Comparison of ENCODE assay signal across 9 cellular contexts in genomic region chr12:91355150-91356006, GRCh38.
DNase-seq lines count a peak whose midpoint lies in the region; ATAC-seq and TF ChIP-seq lines count a peak whose summit lies in the region.
"Had no signal": no experiment of that assay in that cellular context is flagged by ENCODE, and none has a peak within 500 bp of the region (broad histone marks: within the 10 kb centered on the region; RNA-seq: fewer than 3 reads in every experiment).

No MANE protein-coding gene starts in this region.

- H2BK12ac ChIP-seq in neuronal stem cell (ENCODE audit: low read length): no peak overlapping the region

- no peak overlapping the region for H4K8ac ChIP-seq in neuronal stem cell (ENCODE audit: low read depth, low read length)

- H3K27me3 ChIP-seq in neuronal stem cell (ENCODE audit: control insufficient read depth in 3 of 3, insufficient read depth in 3 of 3, low read depth in 1 of 3, low read length in 3 of 3): no peaks in the 10 kb centered on the region
- no peaks in the 10 kb centered on the region for H3K27me3 ChIP-seq in uterus

- no CpG with 5 or more reads among the region's 8 CpGs for WGBS in neuronal stem cell (ENCODE audit: extremely low coverage in 2 of 2, insufficient read length in 2 of 2, insufficient replicate concordance in 1 of 2), 2 donors

- no peak overlapping the region for H3K27ac Mint-ChIP-seq in activated T-cell treated with anti-CD3 and anti-CD28 coated beads, Interleukin-2, amount 50 U/mL, for 72 hours
- H3K27ac Mint-ChIP-seq: dendritic cell treated with granulocyte-macrophage colony-stimulating factor and Interleukin-4, amounts not matched to agents 40 ng/mL and 50 ng/mL, for 4 days had no signal

- H3K27me3 Mint-ChIP-seq in activated T-cell treated with anti-CD3 and anti-CD28 coated beads, Interleukin-2, amount 50 U/mL, for 72 hours (ENCODE audit: low read depth): peaks cover 10% of the 10 kb centered on the region

- DNase-seq in DMS153 treated with DMSO at 0.1 percent for 48 hours (lab: John Stamatoyannopoulos, UW; ENCODE audit: unreplicated experiment) (peak; percentile 62), GM20000 (ENCODE audit: low spot score) (peak; percentile 38), NOMO-1 (lab: John Stamatoyannopoulos, UW; ENCODE audit: unreplicated experiment in 2 of 2) (peak; percentile 10 to 53), foreskin fibroblast (peak; percentile 68 to 90), neuronal stem cell (ENCODE audit: low spot score) (peak; percentile 59), uterus (peak; percentile 78 to 80)
- DNase-seq in activated T-cell treated with anti-CD3 and anti-CD28 coated beads, Interleukin-2, amount 50 U/mL, for 72 hours: peak; percentile 43 to 51

- H3K14ac ChIP-seq in neuronal stem cell (ENCODE audit: low read length): no peak overlapping the region

- no peak overlapping the region for H3K4me3 Mint-ChIP-seq in activated T-cell treated with anti-CD3 and anti-CD28 coated beads, Interleukin-2, amount 50 U/mL, for 72 hours
- H3K4me3 Mint-ChIP-seq: dendritic cell treated with granulocyte-macrophage colony-stimulating factor and Interleukin-4, amounts not matched to agents 40 ng/mL and 50 ng/mL, for 4 days had no signal

- no peaks in the 10 kb centered on the region for H3K4me1 Mint-ChIP-seq in activated T-cell treated with anti-CD3 and anti-CD28 coated beads, Interleukin-2, amount 50 U/mL, for 72 hours (ENCODE audit: low read depth)

- intact Hi-C loops in uterus (cut with DNase I; ENCODE audit: low total_unique reads): loop anchor here (10.0 kb wide), 1 partner anchor 381 kb away; no protein-coding TSS in a partner anchor

- no peaks in the 10 kb centered on the region for H3K36me3 Mint-ChIP-seq in activated T-cell treated with anti-CD3 and anti-CD28 coated beads, Interleukin-2, amount 50 U/mL, for 72 hours (ENCODE audit: insufficient read depth in 2 of 2)

- no peak for TF ChIP-seq POLR2A in uterus (IDR thresholded peaks at IDR 0.05)

- no peaks in the 10 kb centered on the region for H3K9me3 Mint-ChIP-seq in activated T-cell treated with anti-CD3 and anti-CD28 coated beads, Interleukin-2, amount 50 U/mL, for 72 hours
- H3K9me3 Mint-ChIP-seq: dendritic cell treated with granulocyte-macrophage colony-stimulating factor and Interleukin-4, amounts not matched to agents 40 ng/mL and 50 ng/mL, for 4 days had no signal

- H2BK15ac ChIP-seq in neuronal stem cell (ENCODE audit: low read length): no peak overlapping the region

- H2AFZ ChIP-seq in neuronal stem cell (ENCODE audit: low read length): no peak overlapping the region

- peaks cover 3 to 4% of the 10 kb centered on the region in 2 donors for H3K9me3 ChIP-seq in neuronal stem cell (replicated peaks in 1 of 2; ENCODE audit: control insufficient read depth in 2 of 2, insufficient read depth in 1 of 2, low read depth in 1 of 2, low read length in 2 of 2)
- no peaks in the 10 kb centered on the region for H3K9me3 ChIP-seq in uterus

- H3K23ac ChIP-seq in neuronal stem cell (ENCODE audit: low read depth, low read length, poor library complexity): no peak overlapping the region

- H3K9ac ChIP-seq in neuronal stem cell (ENCODE audit: low read depth, low read length, poor library complexity): no peak overlapping the region

- H3K4ac ChIP-seq in neuronal stem cell (ENCODE audit: low read length): no peak overlapping the region

- H2BK5ac ChIP-seq in neuronal stem cell (ENCODE audit: low read length): no peak overlapping the region

- H3K4me2 ChIP-seq in neuronal stem cell (ENCODE audit: insufficient read depth, low read length, poor library complexity, severe bottlenecking): no peak overlapping the region

- no peak overlapping the region for H3K27ac ChIP-seq in neuronal stem cell (replicated peaks; ENCODE audit: low read length)
- no peak overlapping the region for H3K27ac ChIP-seq in uterus

- no peak overlapping the region for H2BK120ac ChIP-seq in neuronal stem cell (ENCODE audit: low read depth, low read length)

- no peak overlapping the region for H4K91ac ChIP-seq in neuronal stem cell (ENCODE audit: low read depth, low read length, poor library complexity)

- peak; percentile 61 for TF ChIP-seq CTCF in GM20000 (IDR thresholded peaks at IDR 0.05; ENCODE audit: extremely low read depth, missing control alignments)
- peak; percentile 90 for TF ChIP-seq CTCF in foreskin fibroblast (IDR thresholded peaks at IDR 0.05; ENCODE audit: low read depth, low read length)
- peak; percentile 78 to 89 (median 86) for TF ChIP-seq CTCF in uterus (IDR thresholded peaks at IDR 0.05)

- H3K36me3 ChIP-seq in neuronal stem cell (replicated peaks in 1 of 2; ENCODE audit: control insufficient read depth in 2 of 2, insufficient read depth in 2 of 2, low read length in 2 of 2): no peaks in the 10 kb centered on the region
- H3K36me3 ChIP-seq in uterus: no peaks in the 10 kb centered on the region

- H3K4me3 ChIP-seq in foreskin fibroblast (ENCODE audit: low read depth in 1 of 2, low read length in 2 of 2) (no peak overlapping the region), neuronal stem cell (ENCODE audit: low read length in 2 of 2) (no peak overlapping the region), uterus (no peak overlapping the region)

- H3K4me1 ChIP-seq in neuronal stem cell (ENCODE audit: control insufficient read depth in 2 of 2, insufficient read depth in 1 of 2, low read depth in 1 of 2, low read length in 2 of 2) (peaks cover 0 to 5% of the 10 kb centered on the region in 2 donors), uterus (no peaks in the 10 kb centered on the region)

- H3K18ac ChIP-seq in neuronal stem cell (ENCODE audit: low read length): no peak overlapping the region

- peak; percentile 88 for ATAC-seq in HG03558 (IDR thresholded peaks at IDR 0.05; ENCODE audit: extremely low read depth, unreplicated experiment)
- peak; percentile 78 to 81 for ATAC-seq in activated T-cell treated with anti-CD3 and anti-CD28 coated beads, Interleukin-2, amount 50 U/mL, for 72 hours (replicated peaks in 1 of 2)

- H2AK5ac ChIP-seq in neuronal stem cell (ENCODE audit: low read depth, low read length): no peak overlapping the region

- H3K79me1 ChIP-seq in neuronal stem cell (ENCODE audit: low read depth, low read length): no peaks in the 10 kb centered on the region
